8 cellular contexts compared by ENCODE assay signal in genomic region chr19:11887618-11888531, GRCh38. TPM values are rescaled to one million over a fixed set of nuclear protein-coding genes. Genes with fewer than 3 reads are reported as not detected.
A peak's percentile ranks its signal among the peaks of the same experiment; 100 is the strongest.
DNase-seq lines count a peak whose midpoint lies in the region; ATAC-seq and TF ChIP-seq lines count a peak whose summit lies in the region.

ZNF69 (plus strand) TSS chr19:11887782; CDS start chr19:11887924, 142 bp downstream.

- peak within 1 kb of the TSS; percentile 99 for H3K27ac Mint-ChIP-seq in WTC11
- peak within 1 kb of the TSS; percentile 95 for H3K27ac Mint-ChIP-seq in central memory CD8-positive, alpha-beta T cell (ENCODE audit: low read depth)

- CTCF ChIA-PET in WTC11 (lab: Charles Lee) = interaction anchor here (0.6 to 2.2 kb wide), 12 partner anchors 9 to 253 kb away, joined by 3 to 20 read pairs (median 6); partner anchors contain the start of genes ZNF20, ZNF491 and ZNF763

- peaks cover 4% of the 10 kb centered on the region for H3K9me3 Mint-ChIP-seq in WTC11
- H3K9me3 Mint-ChIP-seq in central memory CD8-positive, alpha-beta T cell = no peaks in the 10 kb centered on the region

- H3K36me3 Mint-ChIP-seq in WTC11 = peaks cover 21% of the 10 kb centered on the region
- no peaks in the 10 kb centered on the region for H3K36me3 Mint-ChIP-seq in central memory CD8-positive, alpha-beta T cell (ENCODE audit: insufficient read depth)

- peak; percentile 7 for DNase-seq in NCI-H1105 treated with DMSO at 0.1 percent for 48 hours (lab: John Stamatoyannopoulos, UW)
- peak; percentile 98 for DNase-seq in WTC11 (ENCODE audit: low spot score)
- DNase-seq in central memory CD8-positive, alpha-beta T cell (ENCODE audit: low spot score in 2 of 2) = peak; percentile 20 to 31
- DNase-seq in inferior parietal cortex (ENCODE audit: extremely low spot score) = peak; percentile 71

- no peak for TF ChIP-seq CTCF in WTC11 (IDR thresholded peaks at IDR 0.05)

- POLR2A ChIA-PET in WTC11 (lab: Charles Lee) = interaction anchor here (0.6 to 1.9 kb wide), 5 partner anchors 39 to 252 kb away, joined by 3 to 7 read pairs (median 4); partner anchors contain the start of genes ZNF20 and ZNF439

- peaks cover 43% of the 10 kb centered on the region for H3K4me1 Mint-ChIP-seq in WTC11
- H3K4me1 Mint-ChIP-seq in central memory CD8-positive, alpha-beta T cell = peaks cover 26% of the 10 kb centered on the region

- no peaks in the 10 kb centered on the region; the same call in 1 of the 2 replicates for H3K27me3 Mint-ChIP-seq in WTC11 (ENCODE audit: low read depth)
- H3K27me3 Mint-ChIP-seq in central memory CD8-positive, alpha-beta T cell = no peaks in the 10 kb centered on the region

- H3K4me3 Mint-ChIP-seq in WTC11 = peak within 1 kb of the TSS; percentile 86
- peak within 1 kb of the TSS; percentile 89 for H3K4me3 Mint-ChIP-seq in central memory CD8-positive, alpha-beta T cell

- H3K4me3 ChIP-seq in skin epidermis = peak within 1 kb of the TSS; percentile 42 to 71 (median 49)

- ATAC-seq in GM18909 (IDR thresholded peaks at IDR 0.05; ENCODE audit: poor library complexity, unreplicated experiment) = peak; percentile 75
- peak; percentile 98 for ATAC-seq in WTC11
- peak; percentile 84 for ATAC-seq in central memory CD8-positive, alpha-beta T cell (replicated peaks; ENCODE audit: extremely low read depth, poor library complexity, severe bottlenecking)
- ATAC-seq in GM21367 (IDR thresholded peaks at IDR 0.05; ENCODE audit: unreplicated experiment) = no peak
- ATAC-seq in GM21717 (IDR thresholded peaks at IDR 0.05; ENCODE audit: unreplicated experiment) = no peak

- H3K27ac ChIP-seq in skin epidermis = peak within 1 kb of the TSS in 18 of 21 experiments; percentile 42 to 82 (median 72)

TF ChIP-seq in WTC11, 78 proteins besides CTCF, POLR2A, EP300 and RAD21 (continues in another document):
- TF ChIP-seq TCF7 (CRISPR knock-in tag; IDR thresholded peaks at IDR 0.05; ENCODE audit: low read depth) (0 out of 2 replicates have a peak, but pooled peaks have one; percentile 70), PRRX2 (CRISPR knock-in tag; IDR thresholded peaks at IDR 0.05) (no peak), NR2C2 (CRISPR knock-in tag; IDR thresholded peaks at IDR 0.05) (no peak), PREB (CRISPR knock-in tag; IDR thresholded peaks at IDR 0.05; ENCODE audit: borderline replicate concordance) (0 out of 2 replicates have a peak, but pooled peaks have one; percentile 27), FOXP1 (CRISPR knock-in tag; IDR thresholded peaks at IDR 0.05; ENCODE audit: borderline replicate concordance) (0 out of 2 replicates have a peak, but pooled peaks have one; percentile 19), SP1 (CRISPR knock-in tag; conservative IDR thresholded peaks at IDR 0.05) (peak; percentile 61; the same call in 1 of the 2 replicates), TEAD1 (CRISPR knock-in tag; IDR thresholded peaks at IDR 0.05) (peak; percentile 78; the same call in 1 of the 2 replicates), ZBTB43 (CRISPR knock-in tag; IDR thresholded peaks at IDR 0.05) (peak; percentile 34; the same call in 1 of the 2 replicates), ARID4B (CRISPR knock-in tag; IDR thresholded peaks at IDR 0.05; ENCODE audit: borderline replicate concordance) (peak; percentile 75; the same call in 1 of the 2 replicates), CREB1 (CRISPR knock-in tag; IDR thresholded peaks at IDR 0.05) (no peak), SOX15 (CRISPR knock-in tag; IDR thresholded peaks at IDR 0.05) (no peak), ZNF138 (CRISPR knock-in tag; conservative IDR thresholded peaks at IDR 0.05) (no peak)
- TF ChIP-seq, protein P1, sequence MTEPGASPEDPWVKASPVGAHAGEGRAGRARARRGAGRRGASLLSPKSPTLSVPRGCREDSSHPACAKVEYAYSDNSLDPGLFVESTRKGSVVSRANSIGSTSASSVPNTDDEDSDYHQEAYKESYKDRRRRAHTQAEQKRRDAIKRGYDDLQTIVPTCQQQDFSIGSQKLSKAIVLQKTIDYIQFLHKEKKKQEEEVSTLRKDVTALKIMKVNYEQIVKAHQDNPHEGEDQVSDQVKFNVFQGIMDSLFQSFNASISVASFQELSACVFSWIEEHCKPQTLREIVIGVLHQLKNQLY (CRISPR knock-in tag; IDR thresholded peaks at IDR 0.05) = no peak
- TF ChIP-seq, protein P2, sequence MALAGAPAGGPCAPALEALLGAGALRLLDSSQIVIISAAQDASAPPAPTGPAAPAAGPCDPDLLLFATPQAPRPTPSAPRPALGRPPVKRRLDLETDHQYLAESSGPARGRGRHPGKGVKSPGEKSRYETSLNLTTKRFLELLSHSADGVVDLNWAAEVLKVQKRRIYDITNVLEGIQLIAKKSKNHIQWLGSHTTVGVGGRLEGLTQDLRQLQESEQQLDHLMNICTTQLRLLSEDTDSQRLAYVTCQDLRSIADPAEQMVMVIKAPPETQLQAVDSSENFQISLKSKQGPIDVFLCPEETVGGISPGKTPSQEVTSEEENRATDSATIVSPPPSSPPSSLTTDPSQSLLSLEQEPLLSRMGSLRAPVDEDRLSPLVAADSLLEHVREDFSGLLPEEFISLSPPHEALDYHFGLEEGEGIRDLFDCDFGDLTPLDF (CRISPR knock-in tag; IDR thresholded peaks at IDR 0.05) = 0 out of 2 replicates have a peak, but pooled peaks have one; percentile 26
- TF ChIP-seq, protein P3, sequence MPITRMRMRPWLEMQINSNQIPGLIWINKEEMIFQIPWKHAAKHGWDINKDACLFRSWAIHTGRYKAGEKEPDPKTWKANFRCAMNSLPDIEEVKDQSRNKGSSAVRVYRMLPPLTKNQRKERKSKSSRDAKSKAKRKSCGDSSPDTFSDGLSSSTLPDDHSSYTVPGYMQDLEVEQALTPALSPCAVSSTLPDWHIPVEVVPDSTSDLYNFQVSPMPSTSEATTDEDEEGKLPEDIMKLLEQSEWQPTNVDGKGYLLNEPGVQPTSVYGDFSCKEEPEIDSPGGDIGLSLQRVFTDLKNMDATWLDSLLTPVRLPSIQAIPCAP (CRISPR knock-in tag; IDR thresholded peaks at IDR 0.05) = no peak
- TF ChIP-seq, protein P4, sequence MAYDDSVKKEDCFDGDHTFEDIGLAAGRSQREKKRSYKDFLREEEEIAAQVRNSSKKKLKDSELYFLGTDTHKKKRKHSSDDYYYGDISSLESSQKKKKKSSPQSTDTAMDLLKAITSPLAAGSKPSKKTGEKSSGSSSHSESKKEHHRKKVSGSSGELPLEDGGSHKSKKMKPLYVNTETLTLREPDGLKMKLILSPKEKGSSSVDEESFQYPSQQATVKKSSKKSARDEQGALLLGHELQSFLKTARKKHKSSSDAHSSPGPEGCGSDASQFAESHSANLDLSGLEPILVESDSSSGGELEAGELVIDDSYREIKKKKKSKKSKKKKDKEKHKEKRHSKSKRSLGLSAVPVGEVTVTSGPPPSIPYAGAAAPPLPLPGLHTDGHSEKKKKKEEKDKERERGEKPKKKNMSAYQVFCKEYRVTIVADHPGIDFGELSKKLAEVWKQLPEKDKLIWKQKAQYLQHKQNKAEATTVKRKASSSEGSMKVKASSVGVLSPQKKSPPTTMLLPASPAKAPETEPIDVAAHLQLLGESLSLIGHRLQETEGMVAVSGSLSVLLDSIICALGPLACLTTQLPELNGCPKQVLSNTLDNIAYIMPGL (CRISPR knock-in tag; IDR thresholded peaks at IDR 0.05) = peak; percentile 36

RNA-seq across cellular contexts. Expression of gene ZNF69, which starts in this region (rescaled TPM):
- 24.5 to 28.7 TPM (median 24.6 TPM) in 3 replicates for total RNA-seq in WTC11 (2021)

Comparison
In these comparisons a context has a peak if more than half of its experiments do, and no peak if none do; other contexts are left out.
1. ATAC-seq: peak in GM18909 (single experiment), WTC11 (single experiment) and central memory CD8-positive, alpha-beta T cell (single experiment); none in GM21367 (single experiment) and GM21717 (single experiment).
2. DNase-seq: peak in every context shown above with its lines; median percentile 98 in WTC11; 71 in inferior parietal cortex; 26 in central memory CD8-positive, alpha-beta T cell; 7 in NCI-H1105 treated with DMSO at 0.1 percent for 48 hours.